Comparison of ENCODE assay signal across 26 cellular contexts in genomic region chr3:151412989-151413388, GRCh38. TPM values are rescaled to one million over a fixed set of nuclear protein-coding genes. Genes with fewer than 3 reads are reported as not detected.
DNase-seq lines count a peak whose midpoint lies in the region; ATAC-seq and TF ChIP-seq lines count a peak whose summit lies in the region.
"Had no signal": no experiment of that assay in that cellular context is flagged by ENCODE, and none has a peak within 500 bp of the region (broad histone marks: within the 10 kb centered on the region; RNA-seq: fewer than 3 reads in every experiment).

No MANE protein-coding gene starts in this region.

- H3K4me3 Mint-ChIP-seq in chondrocyte (ENCODE audit: unreplicated experiment): no peak overlapping the region
- no peak overlapping the region for H3K4me3 Mint-ChIP-seq in neural progenitor cell
- H3K4me3 Mint-ChIP-seq in natural killer cell: no peak overlapping the region
- H3K4me3 Mint-ChIP-seq: activated T-cell treated with anti-CD3 and anti-CD28 coated beads, Interleukin-2, amount 50 U/mL, for 4 hours; mesothelial cell of epicardium; nephron progenitor cell; stimulated activated naive CD8-positive, alpha-beta T cell treated with anti-CD3 and anti-CD28 coated beads, Interleukin-15, Interleukin-2, amounts not matched to agents 100 ng/mL and 50 ng/mL, for 24 hours; T-helper 1 cell treated with Interleukin-12 subunit alpha and Interleukin-12 subunit beta and Interleukin-4 antibody, amounts not matched to agents 30 μg/mL and 1 μg/mL, for 36 hours had no signal

- H3K9me3 Mint-ChIP-seq in chondrocyte (ENCODE audit: low read depth) (no peaks in the 10 kb centered on the region), neural progenitor cell (no peaks in the 10 kb centered on the region), natural killer cell (no peaks in the 10 kb centered on the region)
- H3K9me3 Mint-ChIP-seq: activated T-cell treated with anti-CD3 and anti-CD28 coated beads, Interleukin-2, amount 50 U/mL, for 4 hours; mesothelial cell of epicardium; nephron progenitor cell; stimulated activated naive CD8-positive, alpha-beta T cell treated with anti-CD3 and anti-CD28 coated beads, Interleukin-15, Interleukin-2, amounts not matched to agents 100 ng/mL and 50 ng/mL, for 24 hours; T-helper 1 cell treated with Interleukin-12 subunit alpha and Interleukin-12 subunit beta and Interleukin-4 antibody, amounts not matched to agents 30 μg/mL and 1 μg/mL, for 36 hours had no signal

- no peak overlapping the region for H3K4me3 ChIP-seq in NB4 (ENCODE audit: low read depth, low read length)
- no peak overlapping the region for H3K4me3 ChIP-seq in neural progenitor cell
- H3K4me3 ChIP-seq: prostate gland had no signal

- H3K27me3 Mint-ChIP-seq in chondrocyte (ENCODE audit: low read depth): no peaks in the 10 kb centered on the region
- H3K27me3 Mint-ChIP-seq in neural progenitor cell (ENCODE audit: insufficient read depth, low read depth): no peaks in the 10 kb centered on the region
- no peaks in the 10 kb centered on the region for H3K27me3 Mint-ChIP-seq in natural killer cell (ENCODE audit: low read depth in 2 of 2)
- H3K27me3 Mint-ChIP-seq: stimulated activated naive CD8-positive, alpha-beta T cell treated with anti-CD3 and anti-CD28 coated beads, Interleukin-15, Interleukin-2, amounts not matched to agents 100 ng/mL and 50 ng/mL, for 24 hours had no signal

- no peaks in the 10 kb centered on the region for H3F3A ChIP-seq in neural progenitor cell (ENCODE audit: low read depth)

- H2AFZ ChIP-seq in neural progenitor cell (replicated peaks): no peak overlapping the region

- H3K4me1 Mint-ChIP-seq in chondrocyte (ENCODE audit: low read depth): peaks cover 9% of the 10 kb centered on the region
- no peaks in the 10 kb centered on the region for H3K4me1 Mint-ChIP-seq in neural progenitor cell
- no peaks in the 10 kb centered on the region for H3K4me1 Mint-ChIP-seq in natural killer cell
- H3K4me1 Mint-ChIP-seq: mesothelial cell of epicardium, nephron progenitor cell had no signal

- TF ChIP-seq CTCF in NB4 (IDR thresholded peaks at IDR 0.05; ENCODE audit: low read depth, low read length) (peak; percentile 5), chondrocyte (IDR thresholded peaks at IDR 0.05) (peak; percentile 19), neural progenitor cell (IDR thresholded peaks at IDR 0.05) (peak; percentile 33), natural killer cell (IDR thresholded peaks at IDR 0.05) (no peak)

- no peaks in the 10 kb centered on the region for H3K27me3 ChIP-seq in neural progenitor cell

- H3K27ac ChIP-seq in neural progenitor cell: no peak overlapping the region
- H3K27ac ChIP-seq: 22Rv1, prostate gland had no signal

- TF ChIP-seq POLR2A in NB4 (IDR thresholded peaks at IDR 0.05; ENCODE audit: extremely low read depth, insufficient read length): no peak

- no peaks in the 10 kb centered on the region for H3K36me3 Mint-ChIP-seq in chondrocyte (ENCODE audit: low read depth)
- peaks cover 14% of the 10 kb centered on the region for H3K36me3 Mint-ChIP-seq in neural progenitor cell
- no peaks in the 10 kb centered on the region for H3K36me3 Mint-ChIP-seq in natural killer cell

- no peak overlapping the region for H3K9ac ChIP-seq in neural progenitor cell

- H3K4me1 ChIP-seq in neural progenitor cell: no peaks in the 10 kb centered on the region
- H3K4me1 ChIP-seq: prostate gland had no signal

- H3K27ac Mint-ChIP-seq in chondrocyte (ENCODE audit: unreplicated experiment): no peak overlapping the region
- H3K27ac Mint-ChIP-seq in neural progenitor cell: no peak overlapping the region
- H3K27ac Mint-ChIP-seq in natural killer cell: no peak overlapping the region
- H3K27ac Mint-ChIP-seq: mesothelial cell of epicardium; nephron progenitor cell; stimulated activated naive CD8-positive, alpha-beta T cell treated with anti-CD3 and anti-CD28 coated beads, Interleukin-15, Interleukin-2, amounts not matched to agents 100 ng/mL and 50 ng/mL, for 24 hours; T-helper 1 cell treated with Interleukin-12 subunit alpha and Interleukin-12 subunit beta and Interleukin-4 antibody, amounts not matched to agents 30 μg/mL and 1 μg/mL, for 36 hours had no signal

- no peaks in the 10 kb centered on the region for H3K9me3 ChIP-seq in neural progenitor cell (ENCODE audit: low read depth)
- H3K9me3 ChIP-seq: prostate gland had no signal

- H4K20me1 ChIP-seq in neural progenitor cell (ENCODE audit: low read depth): no peaks in the 10 kb centered on the region

- no peaks in the 10 kb centered on the region for H3K36me3 ChIP-seq in neural progenitor cell
- H3K36me3 ChIP-seq: prostate gland had no signal

- no peak for ATAC-seq in natural killer cell
- ATAC-seq: activated T-cell treated with anti-CD3 and anti-CD28 coated beads, Interleukin-2, amount 50 U/mL, for 4 hours; left colon had no signal

- no peaks in the 10 kb centered on the region for H3K79me2 ChIP-seq in neural progenitor cell (ENCODE audit: low read depth)

- no peak overlapping the region for H3K4me2 ChIP-seq in neural progenitor cell

- intact Hi-C loops in natural killer cell (cut with micrococcal nuclease): no loop called here

- peak; percentile 15 for DNase-seq in DMS 273 (lab: John Stamatoyannopoulos, UW; ENCODE audit: unreplicated experiment)
- no peak for DNase-seq in DMS 273 treated with DMSO at 0.1 percent for 48 hours (lab: John Stamatoyannopoulos, UW)
- no peak for DNase-seq in NB4 (ENCODE audit: low read depth)
- no peak for DNase-seq in chondrocyte (ENCODE audit: low spot score)
- DNase-seq in neural progenitor cell (ENCODE audit: low spot score): peak; percentile 15
- DNase-seq in natural killer cell: no peak
- no peak for DNase-seq in NCI-H510A (lab: John Stamatoyannopoulos, UW)
- no peak for DNase-seq in GM19240 (ENCODE audit: insufficient read length, low spot score)
- DNase-seq: activated naive CD4-positive, alpha-beta T cell treated with anti-CD3 and anti-CD28 coated beads, Interleukin-2, amount 50 U/mL, for 16 hours; activated T-cell treated with anti-CD3 and anti-CD28 coated beads, Interleukin-2, amount 50 U/mL, for 4 hours; GDM1; left colon; NCI-H1092 treated with DMSO at 0.1 percent for 48 hours; NCI-H2081; nephron progenitor cell; SHP77 treated with DMSO at 0.1 percent for 48 hours; stimulated activated CD4-positive, alpha-beta T cell treated with anti-CD3 and anti-CD28 coated beads, Interleukin-2, amount 100 ng/mL, for 48 hours; trophoblast cell had no signal

RNA-seq across cellular contexts. Expression of gene P2RY12, which starts 28.4 kb away (rescaled TPM):
- total RNA-seq in chondrocyte (not detected in 3 replicates), neural progenitor cell (ENCODE audit: low replicate concordance) (not detected in 2 replicates), natural killer cell (1 to 10 TPM in 2 of 3 donors, under 1 TPM in 1; 0.52 to 1.6 (median 1.3) TPM)
- total RNA-seq: activated T-cell treated with anti-CD3 and anti-CD28 coated beads, Interleukin-2, amount 50 U/mL, for 4 hours; astrocyte; HT1080; mesothelial cell of epicardium; NCI-H460 had no signal

RNA-seq across cellular contexts. Expression of gene IGSF10, which starts 47.9 kb away (rescaled TPM):
- total RNA-seq in chondrocyte: 0.10 to 0.39 TPM (median 0.10 TPM) in 3 replicates
- total RNA-seq in neural progenitor cell (ENCODE audit: low replicate concordance): 0.15 and 0.22 TPM in 2 replicates
- total RNA-seq in natural killer cell: under 1 TPM in 1 of 3 donors, not detected in 2; 0.02 TPM

Comparison
In these comparisons a context has a peak if more than half of its experiments do, and no peak if none do; other contexts are left out.
1. DNase-seq: peak in DMS 273 (single experiment) and neural progenitor cell (single experiment); none in DMS 273 treated with DMSO at 0.1 percent for 48 hours (single experiment), NB4 (single experiment), chondrocyte (single experiment), natural killer cell (single experiment), NCI-H510A (single experiment) and GM19240 (single experiment).